In the genomic region with DNA sequence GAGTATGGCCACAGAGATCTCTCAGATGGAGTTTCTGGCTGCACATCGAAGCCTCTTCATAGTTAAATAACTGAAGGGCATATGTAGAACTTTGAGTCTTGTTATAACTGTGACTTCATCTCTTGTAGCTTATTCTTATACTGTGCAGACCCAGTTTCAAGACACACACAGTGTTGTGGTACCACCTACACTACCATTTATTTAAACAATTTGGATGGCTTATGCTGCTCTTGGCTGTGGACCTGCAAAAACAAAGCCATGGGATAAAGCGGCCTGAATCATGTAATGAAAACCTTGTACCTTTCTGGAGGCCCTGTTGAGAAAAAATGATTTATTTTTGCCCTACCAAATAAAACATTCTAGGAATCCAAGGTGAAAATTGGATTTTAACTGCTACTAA, we compare ENCODE assay signal across 12 cellular contexts.
"Had no signal": no experiment of that assay in that cellular context is flagged by ENCODE, and none has a peak within 500 bp of the region (broad histone marks: within the 10 kb centered on the region; RNA-seq: fewer than 3 reads in every experiment).

No MANE protein-coding gene starts in this region.

- DNase-seq: activated CD4-positive, alpha-beta T cell treated with anti-CD3 and anti-CD28 coated beads, Interleukin-2, amount 10 ng/mL, durations not matched to agents 24 days and 14 days; activated naive CD4-positive, alpha-beta T cell treated with anti-CD3 and anti-CD28 coated beads, Interleukin-2, amount 50 U/mL, for 16 hours; adrenal gland; esophagus squamous epithelium; islet precursor cell; nephron progenitor cell; stimulated activated CD4-positive, alpha-beta T cell treated with anti-CD3 and anti-CD28 coated beads, Interleukin-15, amount 100 ng/mL, for 24 hours; stimulated activated CD4-positive, alpha-beta T cell treated with anti-CD3 and anti-CD28 coated beads, Interleukin-4, amount 100 ng/mL, for 24 hours; T1000 had no signal

- H3K27me3 ChIP-seq: adrenal gland, breast epithelium, esophagus squamous epithelium, pancreas, thyroid gland had no signal

- H3K4me1 ChIP-seq: breast epithelium had no signal

- H3K27ac ChIP-seq: adrenal gland, breast epithelium, esophagus squamous epithelium, pancreas, thyroid gland had no signal

- H3K4me3 ChIP-seq: adrenal gland, breast epithelium, esophagus squamous epithelium, pancreas, thyroid gland had no signal

- H3K9me3 ChIP-seq: adrenal gland, breast epithelium, esophagus squamous epithelium, pancreas, thyroid gland had no signal

- H3K36me3 ChIP-seq: adrenal gland, breast epithelium, esophagus squamous epithelium, pancreas, thyroid gland had no signal
